In genomic region chr3:5214352-5214751, GRCh38 we compare ENCODE assay signal across 24 cellular contexts. TPM values are rescaled to one million over a fixed set of nuclear protein-coding genes. Genes with fewer than 3 reads are reported as not detected.
A peak's percentile ranks its signal among the peaks of the same experiment; 100 is the strongest.
DNase-seq lines count a peak whose midpoint lies in the region; ATAC-seq and TF ChIP-seq lines count a peak whose summit lies in the region.
"Had no signal": no experiment of that assay in that cellular context is flagged by ENCODE, and none has a peak within 500 bp of the region (broad histone marks: within the 10 kb centered on the region; RNA-seq: fewer than 3 reads in every experiment).

No MANE protein-coding gene starts in this region.

- intact Hi-C loops in activated CD4-positive, alpha-beta memory T cell treated with anti-CD3 and anti-CD28 coated beads for 36 hours (cut with micrococcal nuclease), result no loop called here

- no peak overlapping the region for H3K4me3 Mint-ChIP-seq in activated CD4-positive, alpha-beta memory T cell treated with anti-CD3 and anti-CD28 coated beads for 36 hours
- no peak overlapping the region for H3K4me3 Mint-ChIP-seq in activated CD4-positive, alpha-beta memory T cell treated with anti-CD3 and anti-CD28 coated beads, Interleukin-2, amount 10 ng/mL, durations not matched to agents 7 days and 5 days
- H3K4me3 Mint-ChIP-seq in CD4-positive, CD25-positive, alpha-beta regulatory T cell, result no peak overlapping the region

- H3K27ac Mint-ChIP-seq in activated CD4-positive, alpha-beta memory T cell treated with anti-CD3 and anti-CD28 coated beads for 36 hours, result peak overlapping the region; percentile 74
- no peak overlapping the region for H3K27ac Mint-ChIP-seq in activated CD4-positive, alpha-beta memory T cell treated with anti-CD3 and anti-CD28 coated beads, Interleukin-2, amount 10 ng/mL, durations not matched to agents 7 days and 5 days
- H3K27ac Mint-ChIP-seq in CD4-positive, CD25-positive, alpha-beta regulatory T cell, result peak overlapping the region in 2 of 3 donors; percentile 59 to 81

- no peak for ATAC-seq in CD4-positive, CD25-positive, alpha-beta regulatory T cell (ENCODE audit: low read depth in 2 of 2)
- ATAC-seq in left lobe of liver, result no peak

- no peaks in the 10 kb centered on the region for H3K4me1 ChIP-seq in CD4-positive, CD25-positive, alpha-beta regulatory T cell (ENCODE audit: control insufficient read depth, insufficient read depth, low read length, poor library complexity, severe bottlenecking)
- peaks cover 34% of the 10 kb centered on the region; the same call in 1 of the 2 replicates for H3K4me1 ChIP-seq in iPS-20b (ENCODE audit: insufficient read depth, low read length)
- H3K4me1 ChIP-seq: ascending aorta had no signal

- DNase-seq in activated CD4-positive, alpha-beta memory T cell treated with anti-CD3 and anti-CD28 coated beads for 36 hours, result no peak
- DNase-seq in activated CD4-positive, alpha-beta memory T cell treated with anti-CD3 and anti-CD28 coated beads, Interleukin-2, amount 10 ng/mL, durations not matched to agents 7 days and 5 days, result no peak
- DNase-seq in CD4-positive, CD25-positive, alpha-beta regulatory T cell, result no peak
- DNase-seq in WERI-Rb-1 (no peak), SHP77 (lab: John Stamatoyannopoulos, UW) (no peak), coronary artery (ENCODE audit: low spot score) (no peak), left lobe of liver (ENCODE audit: low spot score) (no peak)
- DNase-seq: activated naive CD4-positive, alpha-beta T cell treated with anti-CD3 and anti-CD28 coated beads, Interleukin-2, amount 50 U/mL, for 16 hours; activated T-cell treated with anti-CD3 and anti-CD28 coated beads, Interleukin-2, amount 50 U/mL, for 1 hour; Calu3; dermis blood vessel endothelial cell; KBM-7; NCI-H1417 treated with DMSO at 0.1 percent for 48 hours; NCI-H2081 treated with DMSO at 0.1 percent for 48 hours; NCI-H226; NCI-H69; Peyer's patch; SIG-M5; stimulated activated CD4-positive, alpha-beta T cell treated with anti-CD3 and anti-CD28 coated beads, Interleukin-15, amount 100 ng/mL, for 24 hours; T-helper 9 cell; trophoblast cell had no signal

- H3K9me3 ChIP-seq in CD4-positive, CD25-positive, alpha-beta regulatory T cell (ENCODE audit: control insufficient read depth in 2 of 2, low read length in 2 of 2), result no peaks in the 10 kb centered on the region
- H3K9me3 ChIP-seq in WERI-Rb-1 (ENCODE audit: severe bottlenecking) (no peaks in the 10 kb centered on the region), iPS-20b (ENCODE audit: insufficient read depth, low read depth, low read length) (no peaks in the 10 kb centered on the region)
- H3K9me3 ChIP-seq: ascending aorta, neutrophil, Peyer's patch had no signal

- POLR2A ChIA-PET in activated CD4-positive, alpha-beta memory T cell treated with anti-CD3 and anti-CD28 coated beads for 36 hours (lab: Charles Lee), result no interaction called here
- POLR2A ChIA-PET in activated CD4-positive, alpha-beta memory T cell treated with anti-CD3 and anti-CD28 coated beads, Interleukin-2, amount 10 ng/mL, durations not matched to agents 7 days and 5 days (lab: Charles Lee), result no interaction called here

- H3K4me3 ChIP-seq in CD4-positive, CD25-positive, alpha-beta regulatory T cell (ENCODE audit: low read depth, low read length), result no peak overlapping the region
- no peak overlapping the region for H3K4me3 ChIP-seq in WERI-Rb-1 (ENCODE audit: low read depth, low read length)
- no peak overlapping the region for H3K4me3 ChIP-seq in iPS-20b (ENCODE audit: low read length)
- no peak overlapping the region for H3K4me3 ChIP-seq in coronary artery
- H3K4me3 ChIP-seq: ascending aorta, Peyer's patch had no signal

- no peak overlapping the region for H3K27ac ChIP-seq in CD4-positive, CD25-positive, alpha-beta regulatory T cell (ENCODE audit: insufficient read depth, low read length, poor library complexity, severe bottlenecking)
- H3K27ac ChIP-seq in WERI-Rb-1, result peak overlapping the region; percentile 20
- peak overlapping the region; percentile 68 for H3K27ac ChIP-seq in iPS-20b (ENCODE audit: low read length)
- H3K27ac ChIP-seq in coronary artery, result no peak overlapping the region
- H3K27ac ChIP-seq: ascending aorta, neutrophil, Peyer's patch had no signal

- peaks cover 78% of the 10 kb centered on the region for H3K36me3 Mint-ChIP-seq in activated CD4-positive, alpha-beta memory T cell treated with anti-CD3 and anti-CD28 coated beads for 36 hours
- H3K36me3 Mint-ChIP-seq in activated CD4-positive, alpha-beta memory T cell treated with anti-CD3 and anti-CD28 coated beads, Interleukin-2, amount 10 ng/mL, durations not matched to agents 7 days and 5 days (ENCODE audit: low read depth), result peaks cover 89% of the 10 kb centered on the region
- peaks cover 73% of the 10 kb centered on the region for H3K36me3 Mint-ChIP-seq in CD4-positive, CD25-positive, alpha-beta regulatory T cell

- CTCF ChIA-PET in activated CD4-positive, alpha-beta memory T cell treated with anti-CD3 and anti-CD28 coated beads for 36 hours (lab: Charles Lee), result no interaction called here
- CTCF ChIA-PET in activated CD4-positive, alpha-beta memory T cell treated with anti-CD3 and anti-CD28 coated beads, Interleukin-2, amount 10 ng/mL, durations not matched to agents 7 days and 5 days (lab: Charles Lee), result no interaction called here

- H3K36me3 ChIP-seq in CD4-positive, CD25-positive, alpha-beta regulatory T cell (ENCODE audit: control insufficient read depth, insufficient read depth, low read length), result peaks cover 99% of the 10 kb centered on the region
- H3K36me3 ChIP-seq in WERI-Rb-1, result peaks cover 58% of the 10 kb centered on the region
- H3K36me3 ChIP-seq in iPS-20b (ENCODE audit: insufficient read depth, low read depth, low read length), result peaks cover 68% of the 10 kb centered on the region

- H3K9me3 Mint-ChIP-seq in activated CD4-positive, alpha-beta memory T cell treated with anti-CD3 and anti-CD28 coated beads for 36 hours, result no peaks in the 10 kb centered on the region
- no peaks in the 10 kb centered on the region for H3K9me3 Mint-ChIP-seq in activated CD4-positive, alpha-beta memory T cell treated with anti-CD3 and anti-CD28 coated beads, Interleukin-2, amount 10 ng/mL, durations not matched to agents 7 days and 5 days
- no peaks in the 10 kb centered on the region for H3K9me3 Mint-ChIP-seq in CD4-positive, CD25-positive, alpha-beta regulatory T cell

- H3K9ac ChIP-seq in iPS-20b (ENCODE audit: low read depth, low read length), result peak overlapping the region; percentile 54; the same call in 1 of the 2 replicates

- no peaks in the 10 kb centered on the region for H3K27me3 Mint-ChIP-seq in activated CD4-positive, alpha-beta memory T cell treated with anti-CD3 and anti-CD28 coated beads for 36 hours
- H3K27me3 Mint-ChIP-seq in activated CD4-positive, alpha-beta memory T cell treated with anti-CD3 and anti-CD28 coated beads, Interleukin-2, amount 10 ng/mL, durations not matched to agents 7 days and 5 days, result no peaks in the 10 kb centered on the region
- H3K27me3 Mint-ChIP-seq in CD4-positive, CD25-positive, alpha-beta regulatory T cell, result no peaks in the 10 kb centered on the region

- TF ChIP-seq CTCF in WERI-Rb-1 (IDR thresholded peaks at IDR 0.05; ENCODE audit: low read depth, low read length), result no peak
- no peak for TF ChIP-seq CTCF in coronary artery (IDR thresholded peaks at IDR 0.05)

- peaks cover 23% of the 10 kb centered on the region for H3K4me1 Mint-ChIP-seq in activated CD4-positive, alpha-beta memory T cell treated with anti-CD3 and anti-CD28 coated beads for 36 hours (ENCODE audit: low read depth)
- H3K4me1 Mint-ChIP-seq in activated CD4-positive, alpha-beta memory T cell treated with anti-CD3 and anti-CD28 coated beads, Interleukin-2, amount 10 ng/mL, durations not matched to agents 7 days and 5 days, result peaks cover 6% of the 10 kb centered on the region
- H3K4me1 Mint-ChIP-seq in CD4-positive, CD25-positive, alpha-beta regulatory T cell, result peaks cover 0 to 25% (median 2%) of the 10 kb centered on the region in 4 donors

- H3K27me3 ChIP-seq in CD4-positive, CD25-positive, alpha-beta regulatory T cell (ENCODE audit: control insufficient read depth, insufficient read depth, low read length), result no peaks in the 10 kb centered on the region
- H3K27me3 ChIP-seq in WERI-Rb-1 (ENCODE audit: insufficient read depth, low read depth, severe bottlenecking) (no peaks in the 10 kb centered on the region), iPS-20b (ENCODE audit: insufficient read depth, low read length) (no peaks in the 10 kb centered on the region)
- H3K27me3 ChIP-seq: ascending aorta, neutrophil, Peyer's patch had no signal

RNA-seq across cellular contexts. Expression of gene EDEM1, which starts 26.8 kb away (rescaled TPM):
- 100 to 1,000 TPM; 192 to 203 TPM for total RNA-seq in activated CD4-positive, alpha-beta memory T cell treated with anti-CD3 and anti-CD28 coated beads for 36 hours
- 100 to 1,000 TPM; 148 to 150 TPM for total RNA-seq in activated CD4-positive, alpha-beta memory T cell treated with anti-CD3 and anti-CD28 coated beads, Interleukin-2, amount 10 ng/mL, durations not matched to agents 7 days and 5 days
- 99.3 TPM for total RNA-seq in CD4-positive, CD25-positive, alpha-beta regulatory T cell
- 10 to 100 TPM; 51.1 to 56.8 (median 54.5) TPM for polyA plus RNA-seq in CD4-positive, CD25-positive, alpha-beta regulatory T cell
- 81.1 TPM for total RNA-seq in left lobe of liver

Comparison
In these comparisons a context has a peak if more than half of its experiments do, and no peak if none do; other contexts are left out.
1. H3K27ac ChIP-seq: peak in WERI-Rb-1 (single experiment) and iPS-20b (single experiment); none in CD4-positive, CD25-positive, alpha-beta regulatory T cell (single experiment) and coronary artery (0 of 2).